ENCODE assay signal across 13 cellular contexts in genomic region chr3:159902531-159903314, GRCh38.
A peak's percentile ranks its signal among the peaks of the same experiment; 100 is the strongest.
DNase-seq lines count a peak whose midpoint lies in the region; ATAC-seq and TF ChIP-seq lines count a peak whose summit lies in the region.
"Had no signal": no experiment of that assay in that cellular context is flagged by ENCODE, and none has a peak within 500 bp of the region (broad histone marks: within the 10 kb centered on the region; RNA-seq: fewer than 3 reads in every experiment).

No MANE protein-coding gene starts in this region.

- no peak for TF ChIP-seq CTCF in GM12865 (IDR thresholded peaks at IDR 0.05; ENCODE audit: insufficient read depth, low read depth, low read length, missing control alignments)
- TF ChIP-seq CTCF in thyroid gland (IDR thresholded peaks at IDR 0.05) = no peak

- intact Hi-C loops in thyroid gland (cut with DNase I) = no loop called here

- no peaks in the 10 kb centered on the region for H3K4me1 ChIP-seq in thyroid gland

- H3K36me3 ChIP-seq in thyroid gland = no peaks in the 10 kb centered on the region

- H3K27me3 ChIP-seq in thyroid gland = no peaks in the 10 kb centered on the region
- H3K27me3 ChIP-seq: BE2C had no signal

- TF ChIP-seq POLR2A in thyroid gland (IDR thresholded peaks at IDR 0.05) = no peak

- no peak overlapping the region for H3K27ac ChIP-seq in thyroid gland
- H3K27ac ChIP-seq: KMS-11, left ventricle myocardium inferior, skin epidermis had no signal

- peak; percentile 57 for DNase-seq in GM12865 (ENCODE audit: low read depth)
- peak; percentile 77 for DNase-seq in NOMO-1 treated with DMSO at 0.1 percent for 48 hours (lab: John Stamatoyannopoulos, UW; ENCODE audit: unreplicated experiment)
- no peak for DNase-seq in OCI-M2 (lab: John Stamatoyannopoulos, UW; ENCODE audit: unreplicated experiment)
- no peak for DNase-seq in medulla oblongata (ENCODE audit: extremely low spot score)
- no peak for DNase-seq in HPDE6-E6E7 (ENCODE audit: extremely low spot score)
- DNase-seq in thyroid gland = no peak
- DNase-seq: amygdala, BE2C, left ventricle myocardium inferior had no signal

- 74 to 77% methylated on average over 8 of the region's 8 CpGs for whole genome bisulfite sequencing in thyroid gland, 2 donors

- no peaks in the 10 kb centered on the region for H3K9me3 ChIP-seq in thyroid gland
- H3K9me3 ChIP-seq: BE2C, left ventricle myocardium inferior had no signal

- H3K4me3 ChIP-seq in GM12865 (ENCODE audit: low read depth, low read length) (no peak overlapping the region), thyroid gland (replicated peaks in 1 of 3) (no peak overlapping the region)
- H3K4me3 ChIP-seq: left ventricle myocardium inferior, skin epidermis had no signal

- ATAC-seq in GM19438 (IDR thresholded peaks at IDR 0.05; ENCODE audit: low read depth, unreplicated experiment) = peak; percentile 52
- peak; percentile 66 for ATAC-seq in HG02938 (IDR thresholded peaks at IDR 0.05; ENCODE audit: unreplicated experiment)

Comparison
In these comparisons a context has a peak if more than half of its experiments do, and no peak if none do; other contexts are left out.
1. DNase-seq: peak in GM12865 (single experiment) and NOMO-1 treated with DMSO at 0.1 percent for 48 hours (single experiment); none in OCI-M2 (single experiment), medulla oblongata (single experiment), HPDE6-E6E7 (single experiment) and thyroid gland (0 of 2).